Comparison of ENCODE assay signal across 8 cellular contexts in the genomic region with DNA sequence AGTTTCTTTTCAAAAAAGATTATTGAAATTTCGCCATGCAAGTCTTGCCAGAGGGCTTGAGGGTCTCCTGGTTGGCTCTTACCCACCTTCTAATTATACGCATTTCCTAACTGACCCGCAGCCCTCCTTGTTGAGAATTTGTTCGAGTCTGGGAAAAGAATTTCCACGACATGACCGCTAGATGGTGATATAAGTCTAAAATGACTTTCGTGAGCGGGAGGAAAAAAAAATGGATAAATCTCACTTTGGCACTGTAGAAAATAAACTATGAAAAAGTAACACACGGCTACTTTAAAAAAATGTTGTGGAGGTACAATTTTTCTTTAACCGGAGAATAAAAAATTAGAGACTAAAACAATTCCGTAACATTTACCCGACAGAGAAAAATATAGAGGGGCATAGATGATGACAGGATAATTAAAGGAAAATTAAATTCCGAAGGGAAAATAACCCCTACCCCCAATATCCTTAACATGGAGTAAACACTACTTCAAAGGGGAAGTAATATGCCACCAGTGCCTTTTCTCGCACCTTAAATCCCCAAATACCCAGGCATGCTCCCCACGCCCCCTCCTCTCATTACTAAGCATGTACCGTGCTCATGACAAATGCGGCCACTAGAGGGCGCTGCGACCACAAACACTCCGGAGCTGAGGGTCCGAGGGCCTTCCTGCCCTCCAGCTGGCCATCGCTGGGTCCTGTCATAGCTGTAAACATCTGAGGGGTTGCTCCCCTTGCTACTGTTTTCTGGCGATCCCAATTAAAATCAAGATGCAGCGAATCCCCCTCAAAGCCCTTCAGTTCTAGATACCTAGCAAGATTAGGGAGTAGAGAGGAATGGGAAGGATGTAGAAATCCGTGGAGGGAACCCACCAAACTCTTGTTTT.
DNase-seq lines count a peak whose midpoint lies in the region; ATAC-seq, FAIRE-seq and TF ChIP-seq lines count a peak whose summit lies in the region.

No MANE protein-coding gene starts in this region.

- no peaks in the 10 kb centered on the region for H3K9me3 ChIP-seq in pancreas

- ATAC-seq in HG03432 (IDR thresholded peaks at IDR 0.05; ENCODE audit: unreplicated experiment) (peak; percentile 75), pancreas (peak; percentile 67 to 93 (median 86))

- no peak overlapping the region for H3K4me3 ChIP-seq in pancreas

- WGBS in pancreas, 2 donors: 3 to 5% methylated on average over 25 of the region's 25 CpGs

- intact Hi-C loops in pancreas (cut with DNase I): loop anchor here in 2 of 3 donors (5.0 to 10.0 kb wide), 3 partner anchors 287 to 1050 kb away; no protein-coding TSS in a partner anchor

- H3K4me1 ChIP-seq in pancreas: peaks cover 0 to 4% (median 0%) of the 10 kb centered on the region in 3 donors

- peak; percentile 86 for TF ChIP-seq CTCF in GM12873 (IDR thresholded peaks at IDR 0.05; ENCODE audit: insufficient read depth, low read depth, low read length, missing control alignments)
- peak; percentile 52 to 61 (median 54) for TF ChIP-seq CTCF in pancreas (IDR thresholded peaks at IDR 0.05)

- peaks cover 0 to 3% (median 0%) of the 10 kb centered on the region in 4 donors for H3K27me3 ChIP-seq in pancreas

- no peak overlapping the region for H3K27ac ChIP-seq in pancreas

- no peaks in the 10 kb centered on the region for H3K36me3 ChIP-seq in pancreas

- in situ Hi-C loops in ACHN (cut with HindIII; ENCODE audit: low pct_ligation_motif_present, low pct_unique_long_range_greater_than_20kb, low sequenced_read_pairs): no loop called here

- DNase-seq in ACHN (peak; percentile 73), NCI-H524 (lab: John Stamatoyannopoulos, UW) (peak; percentile 37 to 71), germinal center (ENCODE audit: low spot score) (peak; percentile 64), pancreas (peak in 5 of 6 donors; percentile 42 to 81 (median 63))
- DNase-seq in activated CD8-positive, alpha-beta memory T cell treated with anti-CD3 and anti-CD28 coated beads, Interleukin-2, amount 50 U/mL, for 48 hours: peak; percentile 84
- no peak for DNase-seq in stimulated activated naive CD4-positive, alpha-beta T cell treated with Interleukin-2 at 50 U/mL for 16 hours (lab: John Stamatoyannopoulos, UW)

- FAIRE-seq in pancreas (lab: Jason Lieb, UNC): peak; percentile 81
